ENCODE assay signal across 1 cellular context in the genomic region with DNA sequence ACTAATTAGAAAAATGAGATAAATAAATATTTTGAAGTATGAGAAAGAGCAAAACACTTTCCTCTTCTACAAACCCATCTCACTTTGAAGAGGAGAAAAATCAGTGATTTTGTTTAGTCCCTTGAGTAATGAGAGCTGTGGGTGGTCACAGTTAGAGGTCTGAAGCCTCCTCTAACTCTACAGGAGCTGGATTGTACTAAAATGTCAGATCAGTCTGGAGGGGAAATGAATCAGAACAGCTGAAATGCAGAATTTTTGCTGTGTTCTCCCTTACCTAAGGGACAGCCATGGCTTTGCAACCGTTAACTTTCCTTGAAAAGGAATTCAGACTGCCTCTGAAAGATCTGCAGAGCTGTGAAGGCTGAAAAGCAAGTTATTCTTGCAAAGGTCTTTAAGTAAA.
TF ChIP-seq lines count a peak whose summit lies in the region.

No MANE protein-coding gene starts in this region.

TF ChIP-seq in IMR-90, 13 proteins besides CTCF, POLR2A, EP300 and RAD21:
- TF ChIP-seq SMC3 (IDR thresholded peaks at IDR 0.05; ENCODE audit: low read depth, low read length) (no peak), MAZ (IDR thresholded peaks at IDR 0.05; ENCODE audit: borderline replicate concordance, low read depth, low read length) (no peak), NFE2L2 (IDR thresholded peaks at IDR 0.05; ENCODE audit: low read depth, low read length) (no peak), MAFK (IDR thresholded peaks at IDR 0.05; ENCODE audit: low read depth, low read length) (no peak), CHD1 (IDR thresholded peaks at IDR 0.05; ENCODE audit: low read depth, low read length) (no peak), FOS (IDR thresholded peaks at IDR 0.05; ENCODE audit: low read depth, low read length) (no peak), BHLHE40 (IDR thresholded peaks at IDR 0.05; ENCODE audit: low read depth, low read length) (no peak), MXI1 (IDR thresholded peaks at IDR 0.05; ENCODE audit: borderline replicate concordance, low read depth, low read length) (no peak), CEBPB (IDR thresholded peaks at IDR 0.05; ENCODE audit: low read depth, low read length) (no peak)
- TF ChIP-seq, protein P1, sequence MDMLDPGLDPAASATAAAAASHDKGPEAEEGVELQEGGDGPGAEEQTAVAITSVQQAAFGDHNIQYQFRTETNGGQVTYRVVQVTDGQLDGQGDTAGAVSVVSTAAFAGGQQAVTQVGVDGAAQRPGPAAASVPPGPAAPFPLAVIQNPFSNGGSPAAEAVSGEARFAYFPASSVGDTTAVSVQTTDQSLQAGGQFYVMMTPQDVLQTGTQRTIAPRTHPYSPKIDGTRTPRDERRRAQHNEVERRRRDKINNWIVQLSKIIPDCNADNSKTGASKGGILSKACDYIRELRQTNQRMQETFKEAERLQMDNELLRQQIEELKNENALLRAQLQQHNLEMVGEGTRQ (IDR thresholded peaks at IDR 0.05; ENCODE audit: low read depth, low read length): no peak
- TF ChIP-seq, protein P2, sequence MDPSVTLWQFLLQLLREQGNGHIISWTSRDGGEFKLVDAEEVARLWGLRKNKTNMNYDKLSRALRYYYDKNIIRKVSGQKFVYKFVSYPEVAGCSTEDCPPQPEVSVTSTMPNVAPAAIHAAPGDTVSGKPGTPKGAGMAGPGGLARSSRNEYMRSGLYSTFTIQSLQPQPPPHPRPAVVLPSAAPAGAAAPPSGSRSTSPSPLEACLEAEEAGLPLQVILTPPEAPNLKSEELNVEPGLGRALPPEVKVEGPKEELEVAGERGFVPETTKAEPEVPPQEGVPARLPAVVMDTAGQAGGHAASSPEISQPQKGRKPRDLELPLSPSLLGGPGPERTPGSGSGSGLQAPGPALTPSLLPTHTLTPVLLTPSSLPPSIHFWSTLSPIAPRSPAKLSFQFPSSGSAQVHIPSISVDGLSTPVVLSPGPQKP (IDR thresholded peaks at IDR 0.05; ENCODE audit: borderline replicate concordance, low read depth, low read length): no peak
TF ChIP-seq in IMR-90: peak in this region for 0.
